ENCODE assay signal across 8 cellular contexts in the genomic region with DNA sequence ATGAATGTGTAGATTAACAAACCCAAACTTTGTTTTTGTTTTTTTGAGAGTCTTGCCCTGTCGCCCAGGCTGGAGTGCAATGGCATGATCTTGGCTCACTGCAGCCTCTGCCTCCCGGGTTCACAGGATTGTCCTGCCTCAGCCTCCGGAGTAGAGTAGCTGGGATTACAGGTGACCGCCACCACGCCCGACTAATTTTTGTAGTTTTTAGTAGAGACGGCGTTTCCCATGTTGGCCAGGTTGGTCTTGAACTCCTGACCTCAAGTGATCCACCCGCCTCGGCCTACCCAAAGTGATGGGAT. TPM values are rescaled to one million over a fixed set of nuclear protein-coding genes. Genes with fewer than 3 reads are reported as not detected.
A peak's percentile ranks its signal among the peaks of the same experiment; 100 is the strongest.
DNase-seq lines count a peak whose midpoint lies in the region; ATAC-seq, FAIRE-seq and TF ChIP-seq lines count a peak whose summit lies in the region.
"Not testable (repeated sequence)": the region's sequence is repeated elsewhere in the genome, so short reads cannot be mapped to it uniquely, and the experiment has no call there.

No MANE protein-coding gene starts in this region.

- POLR2A ChIA-PET in activated CD8-positive, alpha-beta T cell treated with anti-CD3 and anti-CD28 coated beads for 36 hours (lab: Charles Lee): interaction anchor here (0.7 to 2.9 kb wide), 15 partner anchors 8 to 487 kb away, joined by 3 to 19 read pairs (median 4); a partner anchor contains a TSS

- peak overlapping the region; percentile 98 for H3K27ac Mint-ChIP-seq in activated CD8-positive, alpha-beta T cell treated with anti-CD3 and anti-CD28 coated beads for 36 hours

- H3K9ac ChIP-seq in DND-41 (ENCODE audit: low read depth, low read length): peak overlapping the region; percentile 99
- peak overlapping the region; percentile 74 for H3K9ac ChIP-seq in mesendoderm (ENCODE audit: low read length)

- CTCF ChIA-PET in activated CD8-positive, alpha-beta T cell treated with anti-CD3 and anti-CD28 coated beads for 36 hours (lab: Charles Lee): interaction anchor here (1.0 to 3.3 kb wide), 9 partner anchors 11 to 129 kb away, joined by 3 to 24 read pairs (median 5); a partner anchor contains a TSS

- not testable (repeated sequence) for DNase-seq in DND-41; NB4 (ENCODE audit: low read depth); activated CD8-positive, alpha-beta T cell treated with anti-CD3 and anti-CD28 coated beads for 36 hours; bronchial epithelial cell (ENCODE audit: low read depth); foreskin keratinocyte; mesendoderm; retinal pigment epithelial cell (ENCODE audit: low read depth); uterus

- H3K18ac ChIP-seq in mesendoderm (ENCODE audit: low read length): peak overlapping the region; percentile 30

- H3K79me1 ChIP-seq in mesendoderm (ENCODE audit: low read length): not testable (repeated sequence)

- not testable (repeated sequence) for H3K4ac ChIP-seq in mesendoderm (ENCODE audit: low read depth, low read length)

- not testable (repeated sequence) for H4K5ac ChIP-seq in mesendoderm (ENCODE audit: low read length)

- not testable (repeated sequence) for H2BK120ac ChIP-seq in mesendoderm (ENCODE audit: low read depth, low read length)

- not testable (repeated sequence) for TF ChIP-seq CTCF in DND-41 (IDR thresholded peaks at IDR 0.05; ENCODE audit: borderline replicate concordance, extremely low read depth, low read length, poor library complexity, severe bottlenecking); NB4 (IDR thresholded peaks at IDR 0.05; ENCODE audit: low read depth, low read length); activated CD8-positive, alpha-beta T cell treated with anti-CD3 and anti-CD28 coated beads for 36 hours (IDR thresholded peaks at IDR 0.05); bronchial epithelial cell (IDR thresholded peaks at IDR 0.05; ENCODE audit: insufficient read depth, low read length, severe bottlenecking); foreskin keratinocyte (conservative IDR thresholded peaks at IDR 0.05); retinal pigment epithelial cell (conservative IDR thresholded peaks at IDR 0.05; ENCODE audit: low read depth, low read length); uterus (IDR thresholded peaks at IDR 0.05)

- H4K20me1 ChIP-seq in DND-41 (ENCODE audit: insufficient read depth, low read length): not testable (repeated sequence)

- H3K4me3 Mint-ChIP-seq in activated CD8-positive, alpha-beta T cell treated with anti-CD3 and anti-CD28 coated beads for 36 hours: peak overlapping the region; percentile 89

- FAIRE-seq in bronchial epithelial cell (lab: Jason Lieb, UNC): not testable (repeated sequence)

- H2BK15ac ChIP-seq in mesendoderm (replicated peaks; ENCODE audit: low read depth): not testable (repeated sequence)

- peaks cover 42% of the 10 kb centered on the region for H3K79me2 ChIP-seq in DND-41 (ENCODE audit: insufficient read depth, low read length)
- not testable (repeated sequence) for H3K79me2 ChIP-seq in mesendoderm (ENCODE audit: control insufficient read depth, insufficient read depth, low read length)

- H3K36me3 ChIP-seq in DND-41 (ENCODE audit: insufficient read depth, low read length): peaks cover 26% of the 10 kb centered on the region
- H3K36me3 ChIP-seq in bronchial epithelial cell (ENCODE audit: control insufficient read depth, insufficient read depth, low read length); mesendoderm (ENCODE audit: control insufficient read depth, insufficient read depth, low read length); uterus: not testable (repeated sequence)

- H3K4me2 ChIP-seq in DND-41 (ENCODE audit: insufficient read depth, low read length) (peak overlapping the region; percentile 80), mesendoderm (ENCODE audit: low read length) (peak overlapping the region; percentile 84)

- not testable (repeated sequence) for H3K9me3 ChIP-seq in DND-41 (ENCODE audit: insufficient read depth, low read length, severe bottlenecking); uterus

- H3K27me3 ChIP-seq in DND-41 (ENCODE audit: insufficient read depth, low read length, poor library complexity); bronchial epithelial cell (ENCODE audit: control insufficient read depth, insufficient read depth, low read length); foreskin keratinocyte; mesendoderm (ENCODE audit: insufficient read depth, low read length, poor library complexity); uterus: not testable (repeated sequence)

- H3K27ac ChIP-seq in DND-41 (ENCODE audit: low read length): peak overlapping the region; percentile 97
- H3K27ac ChIP-seq in foreskin keratinocyte: peak overlapping the region; percentile 98
- H3K27ac ChIP-seq in mesendoderm (ENCODE audit: low read depth, low read length): peak overlapping the region; percentile 60
- H3K27ac ChIP-seq in uterus: peak overlapping the region; percentile 98 to 99

- H3K36me3 Mint-ChIP-seq in activated CD8-positive, alpha-beta T cell treated with anti-CD3 and anti-CD28 coated beads for 36 hours (ENCODE audit: low read depth): peaks cover 35% of the 10 kb centered on the region

- H2AFZ ChIP-seq in DND-41 (ENCODE audit: low read depth, low read length): peak overlapping the region; percentile 93

- H3K4me3 ChIP-seq in DND-41 (ENCODE audit: low read depth in 1 of 2, low read length in 2 of 2) (peak overlapping the region; percentile 55 to 81; a peak in 3 of 4 replicates), NB4 (ENCODE audit: low read depth, low read length) (peak overlapping the region; percentile 84), bronchial epithelial cell (ENCODE audit: low read depth, low read length) (peak overlapping the region; percentile 96), retinal pigment epithelial cell (ENCODE audit: low read length) (peak overlapping the region; percentile 87), uterus (peak overlapping the region; percentile 78 to 99)
- not testable (repeated sequence) for H3K4me3 ChIP-seq in mesendoderm (ENCODE audit: low read length)

- TF ChIP-seq POLR2A in NB4 (IDR thresholded peaks at IDR 0.05; ENCODE audit: extremely low read depth, insufficient read length); uterus (IDR thresholded peaks at IDR 0.05): not testable (repeated sequence)

- not testable (repeated sequence) for H3K9me3 Mint-ChIP-seq in activated CD8-positive, alpha-beta T cell treated with anti-CD3 and anti-CD28 coated beads for 36 hours

- no CpG with 5 or more reads among the region's 10 CpGs for WGBS in mesendoderm (ENCODE audit: extremely low coverage, insufficient coverage, low lambda C conversion rate)

- not testable (repeated sequence) for H2AK5ac ChIP-seq in mesendoderm (ENCODE audit: low read length)

- not testable (repeated sequence) for H4K8ac ChIP-seq in mesendoderm (ENCODE audit: low read depth, low read length)

- H2BK5ac ChIP-seq in mesendoderm (ENCODE audit: low read length): not testable (repeated sequence)

- H3K27me3 Mint-ChIP-seq in activated CD8-positive, alpha-beta T cell treated with anti-CD3 and anti-CD28 coated beads for 36 hours: not testable (repeated sequence)

- H3K23ac ChIP-seq in mesendoderm (ENCODE audit: low read length): not testable (repeated sequence)

- peak overlapping the region; percentile 40 for H3K56ac ChIP-seq in mesendoderm (ENCODE audit: low read length)

- ATAC-seq in DND-41 (ENCODE audit: insufficient read depth, low read depth); activated CD8-positive, alpha-beta T cell treated with anti-CD3 and anti-CD28 coated beads for 36 hours; foreskin keratinocyte: not testable (repeated sequence)

- H3K4me1 ChIP-seq in DND-41 (ENCODE audit: insufficient read depth, low read length) (peaks cover 38% of the 10 kb centered on the region), foreskin keratinocyte (peaks cover 10% of the 10 kb centered on the region)
- H3K4me1 ChIP-seq in mesendoderm (ENCODE audit: control insufficient read depth, low read depth, low read length); uterus: not testable (repeated sequence)

- peaks cover 24% of the 10 kb centered on the region for H3K4me1 Mint-ChIP-seq in activated CD8-positive, alpha-beta T cell treated with anti-CD3 and anti-CD28 coated beads for 36 hours (ENCODE audit: low read depth)

- intact Hi-C loops in activated CD8-positive, alpha-beta T cell treated with anti-CD3 and anti-CD28 coated beads for 36 hours (cut with micrococcal nuclease): loop anchor here (5.0 kb wide), 1 partner anchor 475 kb away; a partner anchor contains a TSS
- intact Hi-C loops in uterus (cut with DNase I; ENCODE audit: low total_unique reads): not testable (repeated sequence)

RNA-seq across cellular contexts. Expression of a gene that starts 0.8 kb away (rescaled TPM):
- total RNA-seq in activated CD8-positive, alpha-beta T cell treated with anti-CD3 and anti-CD28 coated beads for 36 hours: 100 to 1,000 TPM; 148 to 153 TPM
- total RNA-seq in bronchial epithelial cell: 116 and 168 TPM in 2 replicates
- 110 and 114 TPM in 2 replicates for total RNA-seq in foreskin keratinocyte
- 57.5 and 60.1 TPM in 2 replicates for polyA plus RNA-seq in foreskin keratinocyte
- 75.7 TPM for polyA plus RNA-seq in mesendoderm (2013, experiment 1 of 2)
- polyA plus RNA-seq in mesendoderm (2013, experiment 2 of 2): 76.8 TPM
- 100 to 1,000 TPM in 1 of 4 donors, 10 to 100 TPM in 3; 64.0 to 124 (median 85.0) TPM for total RNA-seq in uterus
